ENCODE assay signal across 11 cellular contexts in genomic region chr17:4721203-4722135, GRCh38. TPM values are rescaled to one million over a fixed set of nuclear protein-coding genes. Genes with fewer than 3 reads are reported as not detected.
DNase-seq lines count a peak whose midpoint lies in the region; ATAC-seq and TF ChIP-seq lines count a peak whose summit lies in the region.
"Had no signal": no experiment of that assay in that cellular context is flagged by ENCODE, and none has a peak within 500 bp of the region (broad histone marks: within the 10 kb centered on the region; RNA-seq: fewer than 3 reads in every experiment).

No MANE protein-coding gene starts in this region.

- H3K27me3 Mint-ChIP-seq in naive thymus-derived CD8-positive, alpha-beta T cell, result no peaks in the 10 kb centered on the region

- H3K4me1 Mint-ChIP-seq in naive thymus-derived CD8-positive, alpha-beta T cell, result peaks cover 15 to 42% (median 22%) of the 10 kb centered on the region in 4 donors

- peak overlapping the region in 1 of 2 donors; percentile 38 for H3K27ac ChIP-seq in ascending aorta
- H3K27ac ChIP-seq: cardiac muscle cell had no signal

- peak overlapping the region in 2 of 10 donors; percentile 19 to 30 for H3K4me3 Mint-ChIP-seq in naive thymus-derived CD8-positive, alpha-beta T cell

- no peak overlapping the region for H3K4me3 ChIP-seq in ascending aorta
- H3K4me3 ChIP-seq: cardiac muscle cell, skin epidermis had no signal

- intact Hi-C loops in ascending aorta (cut with DNase I), result no loop called here

- H3K4me1 ChIP-seq in ascending aorta, result peaks cover 0 to 3% of the 10 kb centered on the region in 2 donors

- TF ChIP-seq CTCF in ascending aorta (IDR thresholded peaks at IDR 0.05), result no peak

- H3K9me3 Mint-ChIP-seq in naive thymus-derived CD8-positive, alpha-beta T cell, result no peaks in the 10 kb centered on the region

- peaks cover 0 to 53% (median 0%) of the 10 kb centered on the region in 3 donors for H3K36me3 Mint-ChIP-seq in naive thymus-derived CD8-positive, alpha-beta T cell

- DNase-seq in Daoy (ENCODE audit: low read depth) (peak; percentile 84), NCI-H774 (lab: John Stamatoyannopoulos, UW) (peak; percentile 3), cerebellum (ENCODE audit: low spot score) (peak; percentile 81), NOMO-1 treated with dmso at 0.1 percent for 144 hours (lab: John Stamatoyannopoulos, UW; ENCODE audit: unreplicated experiment) (no peak), ascending aorta (ENCODE audit: low spot score in 2 of 2) (no peak)
- no peak for DNase-seq in naive thymus-derived CD8-positive, alpha-beta T cell
- DNase-seq: NCI-H526 treated with DMSO at 0.1 percent for 48 hours had no signal

- peaks cover 0 to 23% of the 10 kb centered on the region in 2 donors for H3K36me3 ChIP-seq in ascending aorta
- H3K36me3 ChIP-seq: cardiac muscle cell had no signal

- peak; percentile 23 to 64 for ATAC-seq in naive thymus-derived CD8-positive, alpha-beta T cell
- ATAC-seq in HG03097 (IDR thresholded peaks at IDR 0.05; ENCODE audit: low FRiP score, unreplicated experiment) (no peak), GM19455 (IDR thresholded peaks at IDR 0.05; ENCODE audit: unreplicated experiment) (no peak)

- H3K27me3 ChIP-seq in ascending aorta, result no peaks in the 10 kb centered on the region
- H3K27me3 ChIP-seq: cardiac muscle cell had no signal

- POLR2A ChIA-PET in naive thymus-derived CD8-positive, alpha-beta T cell (lab: Charles Lee), result interaction anchor here (1.0 to 3.5 kb wide), 3 partner anchors 10 to 177 kb away, joined by 3 to 20 read pairs (median 6); partner anchors contain the start of gene ARRB2

- H3K9me3 ChIP-seq in ascending aorta, result no peaks in the 10 kb centered on the region

- H3K27ac Mint-ChIP-seq in naive thymus-derived CD8-positive, alpha-beta T cell, result peak overlapping the region; percentile 42 to 78 (median 55)

RNA-seq across cellular contexts. Expression of gene MED11, which starts 9.8 kb away (rescaled TPM):
- 23.9 and 29.3 TPM in 2 replicates for total RNA-seq in Daoy (2014; rRNA removed; shearing (Covaris generic))
- total RNA-seq in cerebellum (8.9 TPM), ascending aorta (10.9 TPM)
- 10 to 100 TPM; 31.1 to 32.7 TPM for total RNA-seq in naive thymus-derived CD8-positive, alpha-beta T cell
- 10 to 100 TPM; 37.2 to 81.1 (median 38.9) TPM for polyA plus RNA-seq in naive thymus-derived CD8-positive, alpha-beta T cell

RNA-seq across cellular contexts. Expression of gene ARRB2, which starts 11.0 kb away (rescaled TPM):
- total RNA-seq in Daoy (2014; rRNA removed; shearing (Covaris generic)), result 10.7 and 16.4 TPM in 2 replicates
- 20.7 TPM for total RNA-seq in cerebellum
- total RNA-seq in naive thymus-derived CD8-positive, alpha-beta T cell, result 100 to 1,000 TPM; 402 to 413 TPM
- polyA plus RNA-seq in naive thymus-derived CD8-positive, alpha-beta T cell, result 10 to 100 TPM; 47.0 to 60.5 (median 49.4) TPM
- total RNA-seq in ascending aorta, result 43.4 TPM

RNA-seq across cellular contexts. Expression of gene PELP1, which starts 17.5 kb away (rescaled TPM):
- total RNA-seq in Daoy (2014; rRNA removed; shearing (Covaris generic)), result 31.8 and 35.1 TPM in 2 replicates
- total RNA-seq in cerebellum (33.8 TPM), ascending aorta (22.8 TPM)
- total RNA-seq in naive thymus-derived CD8-positive, alpha-beta T cell, result 10 to 100 TPM; 70.6 to 71.3 TPM
- 10 to 100 TPM in 2 of 3 donors, 1 to 10 TPM in 1; 8.9 to 13.3 (median 12.1) TPM for polyA plus RNA-seq in naive thymus-derived CD8-positive, alpha-beta T cell

RNA-seq across cellular contexts. Expression of gene ZMYND15, which starts 18.2 kb away (rescaled TPM):
- total RNA-seq in Daoy (2014; rRNA removed; shearing (Covaris generic)), result 1.1 TPM in 1 of 2 replicates, not detected in the other
- total RNA-seq in cerebellum, result 0.18 TPM
- total RNA-seq in naive thymus-derived CD8-positive, alpha-beta T cell, result under 1 TPM; 0.38 to 0.47 TPM
- polyA plus RNA-seq in naive thymus-derived CD8-positive, alpha-beta T cell, result under 1 TPM in 1 of 3 donors, not detected in 2; 0.10 TPM
- not detected for total RNA-seq in ascending aorta
- total RNA-seq: cardiac muscle cell had no signal
- polyA plus RNA-seq: cardiac muscle cell had no signal

RNA-seq across cellular contexts. Expression of gene CXCL16, which starts 18.3 kb away (rescaled TPM):
- total RNA-seq in Daoy (2014; rRNA removed; shearing (Covaris generic)), result 3.0 and 3.8 TPM in 2 replicates
- 0.91 TPM for total RNA-seq in cerebellum
- 1 to 10 TPM; 5.5 to 5.6 TPM for total RNA-seq in naive thymus-derived CD8-positive, alpha-beta T cell
- polyA plus RNA-seq in naive thymus-derived CD8-positive, alpha-beta T cell, result 1 to 10 TPM; 2.2 to 5.9 (median 2.5) TPM
- total RNA-seq in ascending aorta, result 12.5 TPM

Comparison
In these comparisons a context has a peak if more than half of its experiments do, and no peak if none do; other contexts are left out.
1. DNase-seq: peak in Daoy (single experiment), NCI-H774 (single experiment) and cerebellum (single experiment); none in naive thymus-derived CD8-positive, alpha-beta T cell (0 of 10), NOMO-1 treated with dmso at 0.1 percent for 144 hours (single experiment) and ascending aorta (0 of 2).
2. ATAC-seq: peak in naive thymus-derived CD8-positive, alpha-beta T cell (2 of 2); none in HG03097 (single experiment) and GM19455 (single experiment).